In the genomic region with DNA sequence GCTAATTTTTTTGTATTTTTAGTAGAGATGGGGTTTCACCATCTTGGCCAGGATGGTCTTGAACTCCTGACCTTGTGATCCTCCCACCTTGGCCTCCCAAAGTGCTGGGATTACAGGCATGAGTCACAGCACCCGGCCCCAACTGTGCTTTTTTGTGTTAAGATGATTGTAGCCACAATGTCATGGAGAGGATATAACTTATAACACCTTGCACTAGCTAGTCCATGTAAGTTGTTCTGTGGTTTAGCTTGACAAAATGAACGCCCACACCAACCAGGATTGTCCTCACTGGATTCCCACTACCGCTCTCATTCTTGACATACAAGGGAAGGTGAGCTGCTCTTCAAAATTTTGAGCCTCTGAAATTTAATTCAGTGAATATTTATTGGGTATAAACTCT, we compare ENCODE assay signal across 5 cellular contexts.
DNase-seq lines count a peak whose midpoint lies in the region; ATAC-seq lines count a peak whose summit lies in the region.
"Not testable (repeated sequence)": the region's sequence is repeated elsewhere in the genome, so short reads cannot be mapped to it uniquely, and the experiment has no call there.

No MANE protein-coding gene starts in this region.

- H3K4me3 Mint-ChIP-seq in activated T-cell treated with anti-CD3 and anti-CD28 coated beads, Interleukin-2, amount 50 U/mL, for 72 hours; natural killer cell treated with Interleukin-12 subunit alpha and Interleukin-12 subunit beta and Interleukin-15 and Interleukin-18, amount 100 ng/mL, for 72 hours; stimulated activated effector memory CD8-positive, alpha-beta T cell treated with anti-CD3 and anti-CD28 coated beads, Interleukin-12 subunit alpha, Interleukin-12 subunit beta, amount 100 ng/mL, for 72 hours: not testable (repeated sequence)
- peak overlapping the region in 1 of 2 donors; percentile 8 for H3K4me3 Mint-ChIP-seq in effector memory CD8-positive, alpha-beta T cell
- H3K4me3 Mint-ChIP-seq in immature natural killer cell = peak overlapping the region; percentile 33 to 58 (median 41)

- H3K9me3 Mint-ChIP-seq in activated T-cell treated with anti-CD3 and anti-CD28 coated beads, Interleukin-2, amount 50 U/mL, for 72 hours; effector memory CD8-positive, alpha-beta T cell; immature natural killer cell; natural killer cell treated with Interleukin-12 subunit alpha and Interleukin-12 subunit beta and Interleukin-15 and Interleukin-18, amount 100 ng/mL, for 72 hours; stimulated activated effector memory CD8-positive, alpha-beta T cell treated with anti-CD3 and anti-CD28 coated beads, Interleukin-12 subunit alpha, Interleukin-12 subunit beta, amount 100 ng/mL, for 72 hours: not testable (repeated sequence)

- not testable (repeated sequence) for H3K36me3 Mint-ChIP-seq in activated T-cell treated with anti-CD3 and anti-CD28 coated beads, Interleukin-2, amount 50 U/mL, for 72 hours (ENCODE audit: insufficient read depth in 2 of 2); effector memory CD8-positive, alpha-beta T cell (ENCODE audit: insufficient read depth); natural killer cell treated with Interleukin-12 subunit alpha and Interleukin-12 subunit beta and Interleukin-15 and Interleukin-18, amount 100 ng/mL, for 72 hours; stimulated activated effector memory CD8-positive, alpha-beta T cell treated with anti-CD3 and anti-CD28 coated beads, Interleukin-12 subunit alpha, Interleukin-12 subunit beta, amount 100 ng/mL, for 72 hours
- peaks cover 0 to 39% (median 34%) of the 10 kb centered on the region in 3 donors for H3K36me3 Mint-ChIP-seq in immature natural killer cell

- DNase-seq in activated T-cell treated with anti-CD3 and anti-CD28 coated beads, Interleukin-2, amount 50 U/mL, for 72 hours; effector memory CD8-positive, alpha-beta T cell; natural killer cell treated with Interleukin-12 subunit alpha and Interleukin-12 subunit beta and Interleukin-15 and Interleukin-18, amount 100 ng/mL, for 72 hours (ENCODE audit: low spot score); stimulated activated effector memory CD8-positive, alpha-beta T cell treated with anti-CD3 and anti-CD28 coated beads, Interleukin-12 subunit alpha, Interleukin-12 subunit beta, amount 100 ng/mL, for 72 hours (ENCODE audit: low spot score in 2 of 2): not testable (repeated sequence)
- peak; percentile 34 to 48 (median 37) for DNase-seq in immature natural killer cell

- H3K4me1 Mint-ChIP-seq in activated T-cell treated with anti-CD3 and anti-CD28 coated beads, Interleukin-2, amount 50 U/mL, for 72 hours (ENCODE audit: low read depth) = not testable (repeated sequence)
- peaks cover 36 to 47% of the 10 kb centered on the region in 2 donors for H3K4me1 Mint-ChIP-seq in effector memory CD8-positive, alpha-beta T cell (ENCODE audit: low read depth in 2 of 2)
- H3K4me1 Mint-ChIP-seq in immature natural killer cell = peaks cover 71 to 86% of the 10 kb centered on the region in 2 donors
- H3K4me1 Mint-ChIP-seq in natural killer cell treated with Interleukin-12 subunit alpha and Interleukin-12 subunit beta and Interleukin-15 and Interleukin-18, amount 100 ng/mL, for 72 hours (ENCODE audit: low read depth in 2 of 2) = peaks cover 45 to 61% of the 10 kb centered on the region in 2 donors
- peaks cover 36% of the 10 kb centered on the region for H3K4me1 Mint-ChIP-seq in stimulated activated effector memory CD8-positive, alpha-beta T cell treated with anti-CD3 and anti-CD28 coated beads, Interleukin-12 subunit alpha, Interleukin-12 subunit beta, amount 100 ng/mL, for 72 hours

- H3K27ac Mint-ChIP-seq in activated T-cell treated with anti-CD3 and anti-CD28 coated beads, Interleukin-2, amount 50 U/mL, for 72 hours = peak overlapping the region; percentile 67
- peak overlapping the region in 1 of 2 donors; percentile 87 for H3K27ac Mint-ChIP-seq in effector memory CD8-positive, alpha-beta T cell
- H3K27ac Mint-ChIP-seq in immature natural killer cell = peak overlapping the region; percentile 78 to 96 (median 86)
- peak overlapping the region; percentile 74 to 83 for H3K27ac Mint-ChIP-seq in natural killer cell treated with Interleukin-12 subunit alpha and Interleukin-12 subunit beta and Interleukin-15 and Interleukin-18, amount 100 ng/mL, for 72 hours
- H3K27ac Mint-ChIP-seq in stimulated activated effector memory CD8-positive, alpha-beta T cell treated with anti-CD3 and anti-CD28 coated beads, Interleukin-12 subunit alpha, Interleukin-12 subunit beta, amount 100 ng/mL, for 72 hours = peak overlapping the region; percentile 76

- ATAC-seq in activated T-cell treated with anti-CD3 and anti-CD28 coated beads, Interleukin-2, amount 50 U/mL, for 72 hours (replicated peaks in 1 of 2); stimulated activated effector memory CD8-positive, alpha-beta T cell treated with anti-CD3 and anti-CD28 coated beads, Interleukin-12 subunit alpha, Interleukin-12 subunit beta, amount 100 ng/mL, for 72 hours: not testable (repeated sequence)
- peak; percentile 21 for ATAC-seq in effector memory CD8-positive, alpha-beta T cell (replicated peaks)
- ATAC-seq in natural killer cell treated with Interleukin-12 subunit alpha and Interleukin-12 subunit beta and Interleukin-15 and Interleukin-18, amount 100 ng/mL, for 72 hours = peak; percentile 52 to 54

- H3K27me3 Mint-ChIP-seq in activated T-cell treated with anti-CD3 and anti-CD28 coated beads, Interleukin-2, amount 50 U/mL, for 72 hours (ENCODE audit: low read depth); effector memory CD8-positive, alpha-beta T cell; immature natural killer cell (ENCODE audit: low read depth in 3 of 3); natural killer cell treated with Interleukin-12 subunit alpha and Interleukin-12 subunit beta and Interleukin-15 and Interleukin-18, amount 100 ng/mL, for 72 hours: not testable (repeated sequence)
